ENCODE assay signal across 8 cellular contexts in the genomic region with DNA sequence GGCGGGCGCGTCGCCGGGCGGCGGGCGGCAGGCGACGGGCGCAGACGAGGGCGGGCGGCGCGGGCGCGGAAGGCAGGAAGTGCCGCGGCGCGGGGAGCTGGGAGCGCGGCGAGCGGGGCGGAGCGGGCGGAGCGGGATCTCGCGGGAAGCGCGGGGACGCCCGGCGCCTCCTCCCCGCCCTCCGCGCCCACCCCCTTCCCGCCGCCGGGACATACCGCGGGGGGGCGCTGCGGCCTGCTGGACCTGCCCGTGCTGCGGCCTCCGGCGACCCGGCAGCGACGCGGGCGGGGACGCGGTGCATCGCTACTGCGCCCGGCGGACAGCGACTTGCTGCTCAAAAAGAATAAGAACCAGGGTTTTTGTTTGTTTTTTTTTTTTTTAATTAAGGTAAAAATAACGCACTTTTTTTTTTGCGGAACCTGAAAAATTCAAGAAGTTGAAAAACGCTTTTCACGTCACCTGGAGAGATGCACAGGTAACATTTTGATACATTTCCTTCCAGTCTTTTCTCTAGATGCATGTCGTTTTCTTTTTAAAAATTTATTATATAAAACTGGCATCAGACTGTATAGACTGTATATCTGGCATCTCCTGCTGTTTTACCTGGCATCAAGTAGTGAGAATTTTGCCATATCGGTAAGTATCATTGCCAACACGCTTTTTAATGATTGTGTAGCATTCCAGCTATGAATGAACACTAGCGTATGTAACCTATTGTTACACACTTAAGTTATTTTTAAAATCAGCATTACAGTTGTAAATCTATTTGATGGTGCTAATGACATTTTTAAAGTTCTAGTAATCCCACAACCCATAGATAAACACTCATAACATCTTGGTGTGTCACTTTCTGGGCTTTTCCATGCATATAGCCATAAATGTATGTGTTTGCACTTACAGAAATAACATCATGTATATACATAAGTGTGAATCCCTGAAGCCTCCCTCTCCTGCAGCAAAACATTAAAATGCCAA. TPM values are rescaled to one million over a fixed set of nuclear protein-coding genes. Genes with fewer than 3 reads are reported as not detected.
DNase-seq lines count a peak whose midpoint lies in the region; ATAC-seq and TF ChIP-seq lines count a peak whose summit lies in the region.

A gene with protein sequence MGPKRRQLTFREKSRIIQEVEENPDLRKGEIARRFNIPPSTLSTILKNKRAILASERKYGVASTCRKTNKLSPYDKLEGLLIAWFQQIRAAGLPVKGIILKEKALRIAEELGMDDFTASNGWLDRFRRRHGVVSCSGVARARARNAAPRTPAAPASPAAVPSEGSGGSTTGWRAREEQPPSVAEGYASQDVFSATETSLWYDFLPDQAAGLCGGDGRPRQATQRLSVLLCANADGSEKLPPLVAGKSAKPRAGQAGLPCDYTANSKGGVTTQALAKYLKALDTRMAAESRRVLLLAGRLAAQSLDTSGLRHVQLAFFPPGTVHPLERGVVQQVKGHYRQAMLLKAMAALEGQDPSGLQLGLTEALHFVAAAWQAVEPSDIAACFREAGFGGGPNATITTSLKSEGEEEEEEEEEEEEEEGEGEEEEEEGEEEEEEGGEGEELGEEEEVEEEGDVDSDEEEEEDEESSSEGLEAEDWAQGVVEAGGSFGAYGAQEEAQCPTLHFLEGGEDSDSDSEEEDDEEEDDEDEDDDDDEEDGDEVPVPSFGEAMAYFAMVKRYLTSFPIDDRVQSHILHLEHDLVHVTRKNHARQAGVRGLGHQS (minus strand): TSS at position 76 of the 975 bp plus-strand sequence. CDS start 257 bp downstream, outside the sequence.

- H3K4me1 Mint-ChIP-seq in activated T-cell treated with anti-CD3 and anti-CD28 coated beads, Interleukin-2, amount 50 U/mL, for 24 hours (ENCODE audit: low read depth) = peaks cover 38% of the 10 kb centered on the region

- H3K27ac Mint-ChIP-seq in activated T-cell treated with anti-CD3 and anti-CD28 coated beads, Interleukin-2, amount 50 U/mL, for 24 hours = peak within 1 kb of the TSS; percentile 91

- peaks cover 6% of the 10 kb centered on the region; the same call in 1 of the 2 replicates for H3K79me2 ChIP-seq in OCI-LY3 (ENCODE audit: low read length)

- no peaks in the 10 kb centered on the region for H3K9me3 Mint-ChIP-seq in activated T-cell treated with anti-CD3 and anti-CD28 coated beads, Interleukin-2, amount 50 U/mL, for 24 hours

- H3K36me3 Mint-ChIP-seq in activated T-cell treated with anti-CD3 and anti-CD28 coated beads, Interleukin-2, amount 50 U/mL, for 24 hours (ENCODE audit: low read depth) = peaks cover 27% of the 10 kb centered on the region

- peak; percentile 68 for TF ChIP-seq CTCF in OCI-LY3 (IDR thresholded peaks at IDR 0.05; ENCODE audit: low read depth, low read length)

- peaks cover 7% of the 10 kb centered on the region; the same call in 1 of the 2 replicates for H3K36me3 ChIP-seq in HUES64 (ENCODE audit: insufficient read depth, low read length)
- H3K36me3 ChIP-seq in OCI-LY3 (replicated peaks; ENCODE audit: low read depth, low read length) = no peaks in the 10 kb centered on the region
- H3K36me3 ChIP-seq in muscle layer of colon (ENCODE audit: insufficient read depth, low read length) = no peaks in the 10 kb centered on the region

- H3K27me3 Mint-ChIP-seq in activated T-cell treated with anti-CD3 and anti-CD28 coated beads, Interleukin-2, amount 50 U/mL, for 24 hours = no peaks in the 10 kb centered on the region

- H3K4me1 ChIP-seq in HUES64 (ENCODE audit: insufficient read depth, low read length) (0 out of 2 replicates have a peak, but pooled peaks cover 5% of the 10 kb centered on the region), OCI-LY3 (ENCODE audit: low read length) (peaks cover 7% of the 10 kb centered on the region), muscle layer of colon (ENCODE audit: insufficient read depth, low read length) (peaks cover 31% of the 10 kb centered on the region)

- H3K4me3 ChIP-seq in HUES64 (ENCODE audit: low read length) = peak within 1 kb of the TSS; percentile 88
- H3K4me3 ChIP-seq in OCI-LY3 (ENCODE audit: low read length) = peak within 1 kb of the TSS; percentile 73
- H3K4me3 ChIP-seq in muscle layer of colon (ENCODE audit: low read depth in 1 of 2, low read length in 2 of 2) = peak within 1 kb of the TSS; percentile 71 to 84

- H3K9ac ChIP-seq in HUES64 (ENCODE audit: low read depth, low read length) (peak within 1 kb of the TSS; percentile 86), OCI-LY3 (ENCODE audit: low read length) (peak within 1 kb of the TSS; percentile 51), muscle layer of colon (ENCODE audit: low read length) (peak within 1 kb of the TSS; percentile 57)

- H3K27ac ChIP-seq in HUES64 (ENCODE audit: low read depth, low read length) (no peak within 1 kb of the TSS), OCI-LY3 (ENCODE audit: low read length) (no peak within 1 kb of the TSS), muscle layer of colon (ENCODE audit: low read depth, low read length) (peak within 1 kb of the TSS; percentile 78)

- peak; percentile 85 for ATAC-seq in GM21381 (IDR thresholded peaks at IDR 0.05; ENCODE audit: unreplicated experiment)
- ATAC-seq in esophagus mucosa = peak; percentile 89

- H4K20me1 ChIP-seq in OCI-LY3 (ENCODE audit: insufficient read depth, low read length) = peaks cover 4% of the 10 kb centered on the region; the same call in 1 of the 2 replicates

- DNase-seq in D341Med (ENCODE audit: low spot score) = peak; percentile 97
- peak; percentile 96 for DNase-seq in activated T-cell treated with anti-CD3 and anti-CD28 coated beads, Interleukin-2, amount 50 U/mL, for 24 hours
- peak; percentile 74 for DNase-seq in stimulated activated CD8-positive, alpha-beta memory T cell treated with anti-CD3 and anti-CD28 coated beads, Interleukin-7, amount 100 ng/mL, for 24 hours (ENCODE audit: low read depth)

- H2AFZ ChIP-seq in OCI-LY3 (ENCODE audit: low read depth, low read length) = peak within 1 kb of the TSS; percentile 81

- peak within 1 kb of the TSS; percentile 66 for H3K4me2 ChIP-seq in OCI-LY3 (ENCODE audit: low read length)

- H3K27me3 ChIP-seq in HUES64 (ENCODE audit: insufficient read depth, low read length) = peaks cover 17% of the 10 kb centered on the region
- 0 out of 2 replicates have a peak, but pooled peaks cover 3% of the 10 kb centered on the region for H3K27me3 ChIP-seq in OCI-LY3 (ENCODE audit: low read depth, low read length)
- H3K27me3 ChIP-seq in muscle layer of colon (ENCODE audit: control insufficient read depth in 1 of 2, insufficient read depth in 2 of 2, low read length in 2 of 2) = no peaks in the 10 kb centered on the region

- peak within 1 kb of the TSS; percentile 83 for H3K4me3 Mint-ChIP-seq in activated T-cell treated with anti-CD3 and anti-CD28 coated beads, Interleukin-2, amount 50 U/mL, for 24 hours

- 3% methylated on average over 66 of the region's 71 CpGs for WGBS in HUES64

- H3K9me3 ChIP-seq in HUES64 (ENCODE audit: insufficient read depth, low read depth, low read length) (no peaks in the 10 kb centered on the region), OCI-LY3 (ENCODE audit: insufficient read depth, low read length) (no peaks in the 10 kb centered on the region), muscle layer of colon (ENCODE audit: low read length) (no peaks in the 10 kb centered on the region)

RNA-seq across cellular contexts. Expression of the gene that starts here (rescaled TPM):
- 43.4 TPM for polyA plus RNA-seq in HUES64 (2013, experiment 1 of 2)
- polyA plus RNA-seq in HUES64 (2013, experiment 2 of 2) = 42.6 TPM
- total RNA-seq in esophagus mucosa = 50.8 TPM
